In genomic region chr1:235160965-235161684, GRCh38 we compare ENCODE assay signal across 1 cellular context.
A peak's percentile ranks its signal among the peaks of the same experiment; 100 is the strongest.
TF ChIP-seq lines count a peak whose summit lies in the region.

A gene with protein sequence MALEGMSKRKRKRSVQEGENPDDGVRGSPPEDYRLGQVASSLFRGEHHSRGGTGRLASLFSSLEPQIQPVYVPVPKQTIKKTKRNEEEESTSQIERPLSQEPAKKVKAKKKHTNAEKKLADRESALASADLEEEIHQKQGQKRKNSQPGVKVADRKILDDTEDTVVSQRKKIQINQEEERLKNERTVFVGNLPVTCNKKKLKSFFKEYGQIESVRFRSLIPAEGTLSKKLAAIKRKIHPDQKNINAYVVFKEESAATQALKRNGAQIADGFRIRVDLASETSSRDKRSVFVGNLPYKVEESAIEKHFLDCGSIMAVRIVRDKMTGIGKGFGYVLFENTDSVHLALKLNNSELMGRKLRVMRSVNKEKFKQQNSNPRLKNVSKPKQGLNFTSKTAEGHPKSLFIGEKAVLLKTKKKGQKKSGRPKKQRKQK (minus strand): TSS chr1:235161250. CDS start chr1:235161226, 24 bp downstream.

TF ChIP-seq in HepG2, 621 proteins besides CTCF, POLR2A, EP300 and RAD21 (continued from another document and continues in another):
- TF ChIP-seq, protein P1, sequence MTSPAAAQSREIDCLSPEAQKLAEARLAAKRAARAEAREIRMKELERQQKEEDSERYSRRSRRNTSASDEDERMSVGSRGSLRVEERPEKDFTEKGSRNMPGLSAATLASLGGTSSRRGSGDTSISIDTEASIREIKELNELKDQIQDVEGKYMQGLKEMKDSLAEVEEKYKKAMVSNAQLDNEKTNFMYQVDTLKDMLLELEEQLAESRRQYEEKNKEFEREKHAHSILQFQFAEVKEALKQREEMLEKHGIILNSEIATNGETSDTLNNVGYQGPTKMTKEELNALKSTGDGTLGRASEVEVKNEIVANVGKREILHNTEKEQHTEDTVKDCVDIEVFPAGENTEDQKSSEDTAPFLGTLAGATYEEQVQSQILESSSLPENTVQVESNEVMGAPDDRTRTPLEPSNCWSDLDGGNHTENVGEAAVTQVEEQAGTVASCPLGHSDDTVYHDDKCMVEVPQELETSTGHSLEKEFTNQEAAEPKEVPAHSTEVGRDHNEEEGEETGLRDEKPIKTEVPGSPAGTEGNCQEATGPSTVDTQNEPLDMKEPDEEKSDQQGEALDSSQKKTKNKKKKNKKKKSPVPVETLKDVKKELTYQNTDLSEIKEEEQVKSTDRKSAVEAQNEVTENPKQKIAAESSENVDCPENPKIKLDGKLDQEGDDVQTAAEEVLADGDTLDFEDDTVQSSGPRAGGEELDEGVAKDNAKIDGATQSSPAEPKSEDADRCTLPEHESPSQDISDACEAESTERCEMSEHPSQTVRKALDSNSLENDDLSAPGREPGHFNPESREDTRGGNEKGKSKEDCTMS (CRISPR knock-in tag; conservative IDR thresholded peaks at IDR 0.05) = no peak
- TF ChIP-seq ZNF326 (CRISPR knock-in tag; IDR thresholded peaks at IDR 0.05; ENCODE audit: borderline replicate concordance) = no peak
- no peak for TF ChIP-seq ZSCAN29 (CRISPR knock-in tag; conservative IDR thresholded peaks at IDR 0.05)
- TF ChIP-seq FOXK1 (CRISPR knock-in tag; IDR thresholded peaks at IDR 0.05; ENCODE audit: borderline replicate concordance, low read depth) = peak; percentile 34; the same call in 1 of the 2 replicates
- TF ChIP-seq ZKSCAN5 (CRISPR knock-in tag; IDR thresholded peaks at IDR 0.05) = no peak
- TF ChIP-seq ZNF598 (CRISPR knock-in tag; IDR thresholded peaks at IDR 0.05; ENCODE audit: borderline replicate concordance) = peak; percentile 89
- TF ChIP-seq HOXA3 (CRISPR knock-in tag; IDR thresholded peaks at IDR 0.05) = peak; percentile 88
- TF ChIP-seq HNRNPUL1 (IDR thresholded peaks at IDR 0.05; ENCODE audit: low read depth, low read length) = no peak
- peak in 1 of 2 experiments; percentile 87; a peak in 2 of 4 replicates for TF ChIP-seq KLF16 (CRISPR knock-in tag; IDR thresholded peaks at IDR 0.05)
- TF ChIP-seq ZBTB7B (CRISPR knock-in tag; IDR thresholded peaks at IDR 0.05) = peak; percentile 66; the same call in 1 of the 2 replicates
- TF ChIP-seq REPIN1 (CRISPR knock-in tag; IDR thresholded peaks at IDR 0.05; ENCODE audit: borderline replicate concordance, low read depth) = no peak; the same call in 1 of the 2 replicates
- no peak for TF ChIP-seq KAT2B (IDR thresholded peaks at IDR 0.05; ENCODE audit: borderline replicate concordance, low read depth, low read length)
- TF ChIP-seq ZNF790 (CRISPR knock-in tag; IDR thresholded peaks at IDR 0.05; ENCODE audit: borderline replicate concordance) = peak; percentile 92; the same call in 1 of the 2 replicates
- TF ChIP-seq EED (CRISPR knock-in tag; IDR thresholded peaks at IDR 0.05) = 0 out of 2 replicates have a peak, but pooled peaks have one; percentile 75
- TF ChIP-seq RBFOX2 (IDR thresholded peaks at IDR 0.05; ENCODE audit: low read depth, low read length) = peak; percentile 96
- TF ChIP-seq THYN1 (CRISPR knock-in tag; IDR thresholded peaks at IDR 0.05; ENCODE audit: borderline replicate concordance, low read depth) = 0 out of 2 replicates have a peak, but pooled peaks have one; percentile 33
- TF ChIP-seq ETS1 (CRISPR knock-in tag; IDR thresholded peaks at IDR 0.05) = no peak
- peak; percentile 95 for TF ChIP-seq ZNF142 (CRISPR knock-in tag; IDR thresholded peaks at IDR 0.05)
- TF ChIP-seq GTF2F1 (IDR thresholded peaks at IDR 0.05; ENCODE audit: low read length) = peak; percentile 72; the same call in 1 of the 2 replicates
- no peak for TF ChIP-seq SP1 (IDR thresholded peaks at IDR 0.05)
- TF ChIP-seq SP1 (CRISPR knock-in tag; IDR thresholded peaks at IDR 0.05) = peak; percentile 96
- TF ChIP-seq TARDBP (CRISPR knock-in tag; IDR thresholded peaks at IDR 0.05) = peak; percentile 38
- 0 out of 2 replicates have a peak, but pooled peaks have one; percentile 36 for TF ChIP-seq EEA1 (CRISPR knock-in tag; IDR thresholded peaks at IDR 0.05; ENCODE audit: borderline replicate concordance)
- no peak for TF ChIP-seq REL (CRISPR knock-in tag; conservative IDR thresholded peaks at IDR 0.05)
- peak; percentile 79 for TF ChIP-seq BORCS8-MEF2B (CRISPR knock-in tag; IDR thresholded peaks at IDR 0.05)
- TF ChIP-seq SPEN (CRISPR knock-in tag; IDR thresholded peaks at IDR 0.05; ENCODE audit: low read depth) = peak; percentile 77
- no peak for TF ChIP-seq NR1H2 (CRISPR knock-in tag; IDR thresholded peaks at IDR 0.05; ENCODE audit: borderline replicate concordance, low read depth)
- TF ChIP-seq, protein P2, sequence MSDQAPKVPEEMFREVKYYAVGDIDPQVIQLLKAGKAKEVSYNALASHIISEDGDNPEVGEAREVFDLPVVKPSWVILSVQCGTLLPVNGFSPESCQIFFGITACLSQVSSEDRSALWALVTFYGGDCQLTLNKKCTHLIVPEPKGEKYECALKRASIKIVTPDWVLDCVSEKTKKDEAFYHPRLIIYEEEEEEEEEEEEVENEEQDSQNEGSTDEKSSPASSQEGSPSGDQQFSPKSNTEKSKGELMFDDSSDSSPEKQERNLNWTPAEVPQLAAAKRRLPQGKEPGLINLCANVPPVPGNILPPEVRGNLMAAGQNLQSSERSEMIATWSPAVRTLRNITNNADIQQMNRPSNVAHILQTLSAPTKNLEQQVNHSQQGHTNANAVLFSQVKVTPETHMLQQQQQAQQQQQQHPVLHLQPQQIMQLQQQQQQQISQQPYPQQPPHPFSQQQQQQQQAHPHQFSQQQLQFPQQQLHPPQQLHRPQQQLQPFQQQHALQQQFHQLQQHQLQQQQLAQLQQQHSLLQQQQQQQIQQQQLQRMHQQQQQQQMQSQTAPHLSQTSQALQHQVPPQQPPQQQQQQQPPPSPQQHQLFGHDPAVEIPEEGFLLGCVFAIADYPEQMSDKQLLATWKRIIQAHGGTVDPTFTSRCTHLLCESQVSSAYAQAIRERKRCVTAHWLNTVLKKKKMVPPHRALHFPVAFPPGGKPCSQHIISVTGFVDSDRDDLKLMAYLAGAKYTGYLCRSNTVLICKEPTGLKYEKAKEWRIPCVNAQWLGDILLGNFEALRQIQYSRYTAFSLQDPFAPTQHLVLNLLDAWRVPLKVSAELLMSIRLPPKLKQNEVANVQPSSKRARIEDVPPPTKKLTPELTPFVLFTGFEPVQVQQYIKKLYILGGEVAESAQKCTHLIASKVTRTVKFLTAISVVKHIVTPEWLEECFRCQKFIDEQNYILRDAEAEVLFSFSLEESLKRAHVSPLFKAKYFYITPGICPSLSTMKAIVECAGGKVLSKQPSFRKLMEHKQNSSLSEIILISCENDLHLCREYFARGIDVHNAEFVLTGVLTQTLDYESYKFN (CRISPR knock-in tag; conservative IDR thresholded peaks at IDR 0.05) = peak; percentile 64; the same call in 1 of the 2 replicates
- no peak for TF ChIP-seq REXO4 (CRISPR knock-in tag; IDR thresholded peaks at IDR 0.05; ENCODE audit: borderline replicate concordance)
- no peak for TF ChIP-seq ZNF496 (CRISPR knock-in tag; IDR thresholded peaks at IDR 0.05; ENCODE audit: insufficient replicate concordance)
- no peak for TF ChIP-seq ZNF101 (CRISPR knock-in tag; IDR thresholded peaks at IDR 0.05; ENCODE audit: borderline replicate concordance, low read depth)
- no peak; the same call in 1 of the 2 replicates for TF ChIP-seq RERE (CRISPR knock-in tag; IDR thresholded peaks at IDR 0.05; ENCODE audit: low read depth)
- no peak; the same call in 1 of the 2 replicates for TF ChIP-seq ZFP36L2 (CRISPR knock-in tag; IDR thresholded peaks at IDR 0.05)
- peak; percentile 75 to 88; a peak in 3 of 4 replicates for TF ChIP-seq HMGXB4 (CRISPR knock-in tag; IDR thresholded peaks at IDR 0.05; ENCODE audit: borderline replicate concordance in 1 of 2, low read depth in 1 of 2)
- peak; percentile 86; the same call in 1 of the 2 replicates for TF ChIP-seq ARID2 (CRISPR knock-in tag; IDR thresholded peaks at IDR 0.05; ENCODE audit: borderline replicate concordance)
- TF ChIP-seq CCAR2 (optimal IDR thresholded peaks at IDR 0.05; ENCODE audit: low read depth, low read length) = no peak
